In genomic region chr3:23036728-23037127, GRCh38 we compare ENCODE assay signal across 16 cellular contexts.
A peak's percentile ranks its signal among the peaks of the same experiment; 100 is the strongest.
DNase-seq lines count a peak whose midpoint lies in the region; ATAC-seq and TF ChIP-seq lines count a peak whose summit lies in the region.
"Had no signal": no experiment of that assay in that cellular context is flagged by ENCODE, and none has a peak within 500 bp of the region (broad histone marks: within the 10 kb centered on the region; RNA-seq: fewer than 3 reads in every experiment).

No MANE protein-coding gene starts in this region.

- intact Hi-C loops in left colon (cut with DNase I, micrococcal nuclease) (no loop called here), esophagus muscularis mucosa (cut with DNase I) (no loop called here)

- peaks cover 8 to 9% of the 10 kb centered on the region in 2 donors for H3K9me3 Mint-ChIP-seq in stimulated activated naive B cell treated with anti-CD40 and anti-IgM and Interleukin-4, amounts not matched to agents 10 μg/mL and 1 μg/mL and 100 μg/mL, for 72 hours

- H3K4me3 ChIP-seq in esophagus muscularis mucosa, result no peak overlapping the region
- H3K4me3 ChIP-seq: breast epithelium, sigmoid colon had no signal

- DNase-seq in stimulated activated naive B cell treated with anti-CD40 and anti-IgM and Interleukin-4, amounts not matched to agents 10 μg/mL and 1 μg/mL and 100 μg/mL, for 72 hours, result no peak
- DNase-seq in activated CD4-positive, alpha-beta T cell treated with anti-CD3 and anti-CD28 coated beads, Interleukin-2, amount 50 U/mL, for 48 hours, result no peak
- DNase-seq in left colon (no peak), esophagus muscularis mucosa (ENCODE audit: extremely low spot score) (no peak)
- DNase-seq: activated T-cell treated with anti-CD3 and anti-CD28 coated beads, Interleukin-2, amount 50 U/mL, for 4 hours; COR-L47; KBM-7; NCI-H2171 treated with DMSO at 0.1 percent for 48 hours; SHP77; sigmoid colon; WERI-Rb-1 had no signal

- no peak for TF ChIP-seq POLR2A in esophagus muscularis mucosa (IDR thresholded peaks at IDR 0.05; ENCODE audit: low read depth)

- no peak for TF ChIP-seq CTCF in esophagus muscularis mucosa (IDR thresholded peaks at IDR 0.05)

- H3K9me3 ChIP-seq in esophagus muscularis mucosa, result no peaks in the 10 kb centered on the region
- H3K9me3 ChIP-seq: sigmoid colon had no signal

- 20% methylated on average over 4 of the region's 4 CpGs for whole genome bisulfite sequencing in esophagus muscularis mucosa

- no peaks in the 10 kb centered on the region for H3K36me3 ChIP-seq in esophagus muscularis mucosa
- H3K36me3 ChIP-seq: breast epithelium, sigmoid colon, WERI-Rb-1 had no signal

- H3K36me3 Mint-ChIP-seq in stimulated activated naive B cell treated with anti-CD40 and anti-IgM and Interleukin-4, amounts not matched to agents 10 μg/mL and 1 μg/mL and 100 μg/mL, for 72 hours, result peaks cover 7 to 10% of the 10 kb centered on the region in 2 donors

- no peak overlapping the region for H3K27ac ChIP-seq in esophagus muscularis mucosa (replicated peaks in 1 of 4)
- H3K27ac ChIP-seq: breast epithelium, sigmoid colon, WERI-Rb-1 had no signal

- H3K4me1 ChIP-seq in esophagus muscularis mucosa, result peaks cover 0 to 21% (median 8%) of the 10 kb centered on the region in 4 donors
- H3K4me1 ChIP-seq: breast epithelium had no signal

- H3K4me3 Mint-ChIP-seq in stimulated activated naive B cell treated with anti-CD40 and anti-IgM and Interleukin-4, amounts not matched to agents 10 μg/mL and 1 μg/mL and 100 μg/mL, for 72 hours, result peak overlapping the region in 1 of 2 donors; percentile 26
- H3K4me3 Mint-ChIP-seq: activated T-cell treated with anti-CD3 and anti-CD28 coated beads, Interleukin-2, amount 50 U/mL, for 4 hours had no signal

- no peak overlapping the region for H3K27ac Mint-ChIP-seq in stimulated activated naive B cell treated with anti-CD40 and anti-IgM and Interleukin-4, amounts not matched to agents 10 μg/mL and 1 μg/mL and 100 μg/mL, for 72 hours

- H3K4me1 Mint-ChIP-seq in stimulated activated naive B cell treated with anti-CD40 and anti-IgM and Interleukin-4, amounts not matched to agents 10 μg/mL and 1 μg/mL and 100 μg/mL, for 72 hours, result peaks cover 17 to 45% of the 10 kb centered on the region in 2 donors

- no peak for TF ChIP-seq EP300 in esophagus muscularis mucosa (IDR thresholded peaks at IDR 0.05)

- H3K27me3 ChIP-seq in esophagus muscularis mucosa, result no peaks in the 10 kb centered on the region
- H3K27me3 ChIP-seq: breast epithelium, sigmoid colon had no signal

- peak; percentile 95 for ATAC-seq in GM18868 (IDR thresholded peaks at IDR 0.05; ENCODE audit: unreplicated experiment)
- peak; percentile 83 for ATAC-seq in HG02678 (IDR thresholded peaks at IDR 0.05; ENCODE audit: unreplicated experiment)
- ATAC-seq in HG03565 (IDR thresholded peaks at IDR 0.05; ENCODE audit: unreplicated experiment), result peak; percentile 94
- ATAC-seq in stimulated activated naive B cell treated with anti-CD40 and anti-IgM and Interleukin-4, amounts not matched to agents 10 μg/mL and 1 μg/mL and 100 μg/mL, for 72 hours (replicated peaks), result peak; percentile 90 to 98
- no peak for ATAC-seq in left colon
- ATAC-seq: activated T-cell treated with anti-CD3 and anti-CD28 coated beads, Interleukin-2, amount 50 U/mL, for 4 hours had no signal

- H3K27me3 Mint-ChIP-seq in stimulated activated naive B cell treated with anti-CD40 and anti-IgM and Interleukin-4, amounts not matched to agents 10 μg/mL and 1 μg/mL and 100 μg/mL, for 72 hours, result no peaks in the 10 kb centered on the region
- H3K27me3 Mint-ChIP-seq: naive thymus-derived CD8-positive, alpha-beta T cell had no signal
